ENCODE assay signal across 20 cellular contexts in genomic region chr4:122914938-122915337, GRCh38. TPM values are rescaled to one million over a fixed set of nuclear protein-coding genes. Genes with fewer than 3 reads are reported as not detected.
DNase-seq lines count a peak whose midpoint lies in the region; ATAC-seq and TF ChIP-seq lines count a peak whose summit lies in the region.
"Had no signal": no experiment of that assay in that cellular context is flagged by ENCODE, and none has a peak within 500 bp of the region (broad histone marks: within the 10 kb centered on the region; RNA-seq: fewer than 3 reads in every experiment).

No MANE protein-coding gene starts in this region.

- H3K4me2 ChIP-seq in PC-3 (ENCODE audit: low read length): no peak overlapping the region

- H2AFZ ChIP-seq in PC-3 (ENCODE audit: low read length): no peak overlapping the region

- no peaks in the 10 kb centered on the region for H3K4me1 Mint-ChIP-seq in activated T-cell treated with anti-CD3 and anti-CD28 coated beads, Interleukin-2, amount 50 U/mL, for 4 hours (ENCODE audit: low read depth)
- H3K4me1 Mint-ChIP-seq: activated naive CD8-positive, alpha-beta T cell treated with anti-CD3 and anti-CD28 coated beads, Interleukin-2, amount 50 U/mL, for 24 hours; CD8-positive, alpha-beta memory T cell; central memory CD8-positive, alpha-beta T cell; natural killer cell had no signal

- peaks cover 23% of the 10 kb centered on the region for H3K4me1 ChIP-seq in PC-3 (ENCODE audit: insufficient read depth, low read length)

- no peaks in the 10 kb centered on the region for H3K9me2 ChIP-seq in PC-3 (replicated peaks; ENCODE audit: low read length)

- H3K36me3 Mint-ChIP-seq in activated T-cell treated with anti-CD3 and anti-CD28 coated beads, Interleukin-2, amount 50 U/mL, for 4 hours (ENCODE audit: insufficient read depth): no peaks in the 10 kb centered on the region

- BruUV-seq in PC-3 (replicated peaks; lab: Mats Ljungman, UMichigan): no TSS peak

- no peaks in the 10 kb centered on the region for H3K79me2 ChIP-seq in PC-3 (ENCODE audit: low read length)

- H3K4me3 ChIP-seq in PC-3 (ENCODE audit: low read length) (no peak overlapping the region), cardiac fibroblast (replicated peaks in 1 of 2; ENCODE audit: low read depth in 2 of 2, low read length in 2 of 2) (no peak overlapping the region)
- H3K4me3 ChIP-seq: K562 had no signal

- no peaks in the 10 kb centered on the region for H3K9me3 ChIP-seq in PC-3 (ENCODE audit: low read length)

- no peaks in the 10 kb centered on the region; the same call in 1 of the 2 replicates for H3K36me3 ChIP-seq in PC-3 (ENCODE audit: low read depth, low read length)

- intact Hi-C loops in PC-3 (cut with micrococcal nuclease): loop anchor here (1.0 to 2.0 kb wide), 2 partner anchors 86 to 157 kb away; no protein-coding TSS in a partner anchor

- POLR2A ChIA-PET in PC-3 (lab: Charles Lee; ENCODE audit: unreplicated experiment): interaction anchor here (0.6 to 0.7 kb wide), 5 partner anchors 17 to 157 kb away, joined by 3 to 7 read pairs (median 4); no protein-coding TSS in a partner anchor

- no peak for TF ChIP-seq CTCF in PC-3 (conservative IDR thresholded peaks at IDR 0.05; ENCODE audit: low read depth, low read length)
- TF ChIP-seq CTCF in cardiac fibroblast (IDR thresholded peaks at IDR 0.05; ENCODE audit: low read depth, low read length): no peak

- DNase-seq in AG08395 (ENCODE audit: low spot score): peak; percentile 31
- no peak for DNase-seq in PC-3
- DNase-seq in cardiac fibroblast (ENCODE audit: low read depth in 2 of 2): peak; percentile 58 to 72
- peak; percentile 40 for DNase-seq in hepatic stellate cell (ENCODE audit: low spot score)
- no peak for DNase-seq in activated T-cell treated with anti-CD3 and anti-CD28 coated beads, Interleukin-2, amount 50 U/mL, for 4 hours
- DNase-seq in GDM1 (lab: John Stamatoyannopoulos, UW): no peak
- DNase-seq in DMS153 (lab: John Stamatoyannopoulos, UW): no peak
- DNase-seq: CD8-positive, alpha-beta memory T cell; DMS79 treated with DMSO at 0.1 percent for 48 hours; effector CD8-positive, alpha-beta T cell; left colon; natural killer cell; NCI-H187; NCI-H345; NK-92 treated with Interleukin-12 subunit alpha and Interleukin-12 subunit beta, amount 100 ng/mL, for 24 hours had no signal

- H3K9ac ChIP-seq in PC-3 (ENCODE audit: low read length): no peak overlapping the region

- CTCF ChIA-PET in PC-3 (lab: Charles Lee): interaction anchor here (0.6 to 2.3 kb wide), 4 partner anchors 84 to 313 kb away, joined by 3 to 27 read pairs (median 4); no protein-coding TSS in a partner anchor

- H3F3A ChIP-seq in PC-3 (ENCODE audit: low read length, unreplicated experiment): no peaks in the 10 kb centered on the region

- no peaks in the 10 kb centered on the region for H3K27me3 Mint-ChIP-seq in activated T-cell treated with anti-CD3 and anti-CD28 coated beads, Interleukin-2, amount 50 U/mL, for 4 hours (ENCODE audit: low read depth)
- H3K27me3 Mint-ChIP-seq: activated naive CD8-positive, alpha-beta T cell treated with anti-CD3 and anti-CD28 coated beads, Interleukin-2, amount 50 U/mL, for 24 hours; central memory CD8-positive, alpha-beta T cell had no signal

- no peaks in the 10 kb centered on the region for H3K27me3 ChIP-seq in PC-3 (ENCODE audit: low read length)

- ATAC-seq in PC-3 (peak; percentile 46; the same call in 1 of the 2 replicates), HG03354 (IDR thresholded peaks at IDR 0.05; ENCODE audit: poor library complexity, severe bottlenecking, unreplicated experiment) (no peak)
- no peak for ATAC-seq in activated T-cell treated with anti-CD3 and anti-CD28 coated beads, Interleukin-2, amount 50 U/mL, for 4 hours
- ATAC-seq: left colon had no signal

- no peaks in the 10 kb centered on the region for H3K9me3 Mint-ChIP-seq in activated T-cell treated with anti-CD3 and anti-CD28 coated beads, Interleukin-2, amount 50 U/mL, for 4 hours
- H3K9me3 Mint-ChIP-seq: activated naive CD8-positive, alpha-beta T cell treated with anti-CD3 and anti-CD28 coated beads, Interleukin-2, amount 50 U/mL, for 24 hours; CD8-positive, alpha-beta memory T cell; central memory CD8-positive, alpha-beta T cell; natural killer cell had no signal

- H4K20me1 ChIP-seq in PC-3 (ENCODE audit: low read length): no peaks in the 10 kb centered on the region

- no peak overlapping the region for H3K27ac ChIP-seq in PC-3 (ENCODE audit: low read length)
- H3K27ac ChIP-seq: RWPE1 had no signal

- no peak overlapping the region for H3K4me3 Mint-ChIP-seq in activated T-cell treated with anti-CD3 and anti-CD28 coated beads, Interleukin-2, amount 50 U/mL, for 4 hours
- H3K4me3 Mint-ChIP-seq: activated naive CD8-positive, alpha-beta T cell treated with anti-CD3 and anti-CD28 coated beads, Interleukin-2, amount 50 U/mL, for 24 hours; CD8-positive, alpha-beta memory T cell; central memory CD8-positive, alpha-beta T cell; natural killer cell had no signal

RNA-seq across cellular contexts. Expression of gene NUDT6, which starts 7.5 kb away (rescaled TPM):
- total RNA-seq in PC-3 (2014; rRNA removed): 6.9 and 7.5 TPM in 2 replicates
- total RNA-seq in activated T-cell treated with anti-CD3 and anti-CD28 coated beads, Interleukin-2, amount 50 U/mL, for 4 hours: 1 to 10 TPM; 1.0 to 2.0 (median 1.7) TPM

Comparison
In these comparisons a context has a peak if more than half of its experiments do, and no peak if none do; other contexts are left out.
1. DNase-seq: peak in AG08395 (single experiment), cardiac fibroblast (2 of 2) and hepatic stellate cell (single experiment); none in PC-3 (single experiment), activated T-cell treated with anti-CD3 and anti-CD28 coated beads, Interleukin-2, amount 50 U/mL, for 4 hours (single experiment), GDM1 (single experiment) and DMS153 (single experiment).